In the genomic region with DNA sequence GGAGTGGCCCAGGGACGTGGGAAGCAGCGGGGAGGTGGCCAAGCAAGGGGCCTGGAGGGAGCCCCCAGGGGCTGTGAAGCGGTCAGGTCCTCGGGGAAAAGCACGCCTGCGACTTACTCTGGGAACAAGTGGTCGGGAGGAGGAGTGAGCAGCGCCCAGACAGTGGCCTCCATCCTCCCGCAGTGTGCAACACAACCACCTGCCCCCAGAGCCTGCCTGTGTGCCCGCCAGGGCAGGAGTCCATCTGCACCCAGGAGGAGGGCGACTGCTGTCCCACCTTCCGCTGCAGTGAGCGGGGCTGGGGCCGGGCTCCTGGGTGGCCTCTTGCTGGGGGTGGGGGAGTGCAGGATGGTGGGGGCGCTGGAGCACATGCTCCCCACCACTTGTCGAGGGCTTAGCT, we compare ENCODE assay signal across 37 cellular contexts. TPM values are rescaled to one million over a fixed set of nuclear protein-coding genes. Genes with fewer than 3 reads are reported as not detected.
"Had no signal": no experiment of that assay in that cellular context is flagged by ENCODE, and none has a peak within 500 bp of the region (broad histone marks: within the 10 kb centered on the region; RNA-seq: fewer than 3 reads in every experiment).

No MANE protein-coding gene starts in this region.

- H3K9me3 ChIP-seq: MG63 had no signal

- H3K4me2 ChIP-seq: KMS-11 had no signal

- H3K27ac ChIP-seq: KMS-11 had no signal

- H3K9ac ChIP-seq: KMS-11 had no signal

- DNase-seq: Karpas-422, Kasumi-1, KBM-7, KG1, MG63, MM.1S, MV-4-11, NCI-H1048, NCI-H1092, NCI-H1092 treated with DMSO at 0.1 percent for 48 hours, NCI-H1105, NCI-H1417, NCI-H1417 treated with DMSO at 0.1 percent for 48 hours, NCI-H1436, NCI-H1436 treated with DMSO at 0.1 percent for 48 hours, NCI-H146, NCI-H1694, NCI-H1694 treated with DMSO at 0.1 percent for 48 hours, NCI-H187, NCI-H187 treated with DMSO at 0.1 percent for 48 hours, NCI-H2029, NCI-H2029 treated with DMSO at 0.1 percent for 48 hours, NCI-H2081, NCI-H2081 treated with DMSO at 0.1 percent for 48 hours, NCI-H2107, NCI-H2171, NCI-H2171 treated with DMSO at 0.1 percent for 48 hours, NCI-H2227 treated with DMSO at 0.1 percent for 48 hours, NCI-H226, NCI-H345, NCI-H446, NCI-H446 treated with DMSO at 0.1 percent for 48 hours, NCI-H510A had no signal

- H3K36me3 ChIP-seq: MG63 had no signal

- H3K4me3 ChIP-seq: MG63 had no signal

RNA-seq across cellular contexts. Expression of a gene that starts 35.0 kb away (rescaled TPM):
- total RNA-seq: LHCN-M2, M059J, MCF 10A had no signal
